12 cellular contexts compared by ENCODE assay signal in the genomic region with DNA sequence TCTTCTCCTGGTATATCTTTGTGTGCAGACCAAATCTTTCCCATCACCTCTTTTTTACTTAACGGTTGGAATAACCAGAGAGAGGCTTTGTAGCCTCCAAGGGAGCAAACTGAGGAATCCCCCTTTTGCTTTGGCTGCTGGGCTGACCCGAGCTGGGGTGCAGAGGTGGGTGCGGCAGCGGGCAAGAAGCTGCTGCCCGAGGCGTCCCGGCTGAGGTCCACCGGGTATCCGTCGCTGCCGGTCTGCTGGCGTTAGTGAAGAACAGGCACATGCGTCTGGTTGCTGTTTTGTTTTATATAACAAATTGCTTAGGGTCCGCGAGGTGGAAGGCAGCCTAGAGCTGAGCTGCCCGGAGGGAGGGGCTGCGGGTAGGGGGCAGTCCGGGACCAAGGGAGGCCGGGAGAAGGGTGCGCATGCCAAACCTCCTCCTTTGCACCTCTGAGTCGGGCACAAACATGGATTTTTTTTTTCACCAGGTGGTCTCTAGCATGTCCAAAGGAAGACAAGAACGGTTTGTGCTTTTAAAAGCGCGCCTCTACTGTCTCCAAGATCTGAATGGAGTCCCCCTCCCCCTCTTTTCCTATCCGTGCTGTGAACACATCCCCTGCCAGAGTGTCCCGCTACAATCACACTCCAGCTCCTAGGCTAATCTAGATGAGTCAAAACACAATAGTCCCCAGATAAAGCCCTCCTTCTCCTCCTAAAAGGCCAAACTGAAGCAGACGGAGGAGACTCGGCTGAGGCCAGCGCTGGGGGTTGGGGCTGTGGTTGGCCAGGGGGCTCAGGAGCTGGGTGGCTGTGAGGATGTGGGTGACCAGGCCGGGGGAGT. TPM values are rescaled to one million over a fixed set of nuclear protein-coding genes. Genes with fewer than 3 reads are reported as not detected.
DNase-seq lines count a peak whose midpoint lies in the region; TF ChIP-seq lines count a peak whose summit lies in the region.
"Had no signal": no experiment of that assay in that cellular context is flagged by ENCODE, and none has a peak within 500 bp of the region (broad histone marks: within the 10 kb centered on the region; RNA-seq: fewer than 3 reads in every experiment).

No MANE protein-coding gene starts in this region.

- H3K27ac Mint-ChIP-seq in glutamatergic neuron (ENCODE audit: unreplicated experiment), result no peak overlapping the region
- H3K27ac Mint-ChIP-seq: dendritic cell treated with granulocyte-macrophage colony-stimulating factor and Interleukin-4, amounts not matched to agents 40 ng/mL and 50 ng/mL, for 4 days had no signal

- H2AFZ ChIP-seq in OCI-LY3 (ENCODE audit: low read depth, low read length) (no peak overlapping the region), osteoblast (ENCODE audit: low read length) (no peak overlapping the region)

- intact Hi-C loops in tibial artery (cut with DNase I; ENCODE audit: low total_unique reads), result no loop called here

- in situ Hi-C loops in GM13976 (cut with MboI; ENCODE audit: low sequenced_read_pairs, unreplicated experiment), result no loop called here

- H3K79me2 ChIP-seq in OCI-LY3 (ENCODE audit: low read length), result no peaks in the 10 kb centered on the region
- no peaks in the 10 kb centered on the region for H3K79me2 ChIP-seq in osteoblast (ENCODE audit: insufficient read depth, low read length)

- 0 out of 2 replicates have a peak overlapping the region, but pooled peaks have one; percentile 82 for H3K4me2 ChIP-seq in OCI-LY3 (ENCODE audit: low read length)
- no peak overlapping the region for H3K4me2 ChIP-seq in osteoblast (ENCODE audit: insufficient read depth, low read length)

- peaks cover 46% of the 10 kb centered on the region for H3K27me3 Mint-ChIP-seq in glutamatergic neuron (ENCODE audit: unreplicated experiment)

- H3K36me3 ChIP-seq in OCI-LY3 (replicated peaks; ENCODE audit: low read depth, low read length) (no peaks in the 10 kb centered on the region), osteoblast (ENCODE audit: insufficient read depth, low read length) (no peaks in the 10 kb centered on the region), tibial artery (no peaks in the 10 kb centered on the region)
- H3K36me3 ChIP-seq: Peyer's patch had no signal

- H3K4me1 ChIP-seq in OCI-LY3 (ENCODE audit: low read length) (peaks cover 20% of the 10 kb centered on the region), osteoblast (ENCODE audit: insufficient read depth, low read length) (no peaks in the 10 kb centered on the region), tibial artery (peaks cover 0 to 73% (median 55%) of the 10 kb centered on the region in 4 donors)

- H3K36me3 Mint-ChIP-seq in glutamatergic neuron (ENCODE audit: unreplicated experiment), result no peaks in the 10 kb centered on the region
- H3K36me3 Mint-ChIP-seq: CD8-positive, alpha-beta memory T cell had no signal

- H3K9ac ChIP-seq in OCI-LY3 (ENCODE audit: low read length), result no peak overlapping the region

- H3K9me3 ChIP-seq in OCI-LY3 (ENCODE audit: insufficient read depth, low read length) (no peaks in the 10 kb centered on the region), osteoblast (ENCODE audit: low read depth, low read length) (no peaks in the 10 kb centered on the region), tibial artery (no peaks in the 10 kb centered on the region)
- H3K9me3 ChIP-seq: Peyer's patch had no signal

- H3K4me3 ChIP-seq in GM12875 (ENCODE audit: low read depth, low read length) (peak overlapping the region; percentile 49), OCI-LY3 (ENCODE audit: low read length) (no peak overlapping the region), osteoblast (ENCODE audit: insufficient read depth, low read length) (no peak overlapping the region), tibial artery (no peak overlapping the region)
- H3K4me3 ChIP-seq: Peyer's patch had no signal

- H3K4me3 Mint-ChIP-seq in glutamatergic neuron (ENCODE audit: unreplicated experiment), result peak overlapping the region; percentile 18
- H3K4me3 Mint-ChIP-seq: dendritic cell treated with granulocyte-macrophage colony-stimulating factor and Interleukin-4, amounts not matched to agents 40 ng/mL and 50 ng/mL, for 4 days had no signal

- DNase-seq in glutamatergic neuron (no peak), osteoblast (ENCODE audit: insufficient read length, low spot score, missing footprints) (peak; percentile 90), GM13976 (ENCODE audit: low spot score) (no peak), HK-2 (ENCODE audit: unreplicated experiment) (no peak), tibial artery (no peak)
- DNase-seq: NCI-H1092, NCI-H446 treated with DMSO at 0.1 percent for 48 hours, Peyer's patch had no signal

- no peaks in the 10 kb centered on the region for H4K20me1 ChIP-seq in OCI-LY3 (ENCODE audit: insufficient read depth, low read length)
- no peaks in the 10 kb centered on the region for H4K20me1 ChIP-seq in osteoblast (ENCODE audit: insufficient read depth, low read length)

- H3K27ac ChIP-seq in OCI-LY3 (ENCODE audit: low read length) (no peak overlapping the region), osteoblast (ENCODE audit: low read depth, low read length) (no peak overlapping the region), tibial artery (no peak overlapping the region)
- H3K27ac ChIP-seq: Peyer's patch had no signal

- no peaks in the 10 kb centered on the region for H3K27me3 ChIP-seq in OCI-LY3 (ENCODE audit: low read depth, low read length)
- peaks cover 98% of the 10 kb centered on the region for H3K27me3 ChIP-seq in osteoblast (ENCODE audit: insufficient read depth, low read length)
- H3K27me3 ChIP-seq in tibial artery, result peaks cover 9 to 100% of the 10 kb centered on the region in 2 donors

- TF ChIP-seq CTCF in GM12875 (IDR thresholded peaks at IDR 0.05; ENCODE audit: borderline replicate concordance, insufficient read depth, low read depth, low read length) (no peak), OCI-LY3 (IDR thresholded peaks at IDR 0.05; ENCODE audit: low read depth, low read length) (no peak), glutamatergic neuron (IDR thresholded peaks at IDR 0.05; ENCODE audit: partially characterized antibody, unreplicated experiment) (no peak), osteoblast (IDR thresholded peaks at IDR 0.05; ENCODE audit: extremely low read depth, low read depth, low read length) (no peak), GM13976 (IDR thresholded peaks at IDR 0.05; ENCODE audit: borderline replicate concordance, control extremely low read depth, extremely low read depth, insufficient read depth, missing control alignments) (no peak), tibial artery (IDR thresholded peaks at IDR 0.05) (no peak)

- H3K9me3 Mint-ChIP-seq in glutamatergic neuron (ENCODE audit: unreplicated experiment), result peaks cover 8% of the 10 kb centered on the region
- H3K9me3 Mint-ChIP-seq: dendritic cell treated with granulocyte-macrophage colony-stimulating factor and Interleukin-4, amounts not matched to agents 40 ng/mL and 50 ng/mL, for 4 days had no signal

- H3K4me1 Mint-ChIP-seq in glutamatergic neuron (ENCODE audit: low read depth, unreplicated experiment), result peaks cover 15% of the 10 kb centered on the region

RNA-seq across cellular contexts. Expression of a gene that starts 6.8 kb away (rescaled TPM):
- total RNA-seq in glutamatergic neuron (ENCODE audit: unreplicated experiment) (0.69 TPM), osteoblast (not detected in 2 replicates)
